In genomic region chr2:148020358-148021058, GRCh38 we compare ENCODE assay signal across 8 cellular contexts. TPM values are rescaled to one million over a fixed set of nuclear protein-coding genes. Genes with fewer than 3 reads are reported as not detected.
DNase-seq lines count a peak whose midpoint lies in the region; ATAC-seq and TF ChIP-seq lines count a peak whose summit lies in the region.

Gene ORC4, minus strand, starts transcription at chr2:148020737. Its CDS starts 44,779 bp downstream, at chr2:147975958.

- intact Hi-C loops in breast epithelium (cut with DNase I; ENCODE audit: low total_unique reads): no loop called here

- peak within 1 kb of the TSS; percentile 60 to 80 (median 78) for H3K4me3 ChIP-seq in breast epithelium
- peak within 1 kb of the TSS; percentile 93 for H3K4me3 ChIP-seq in iPS-20b (ENCODE audit: low read length)
- H3K4me3 ChIP-seq in skin epidermis: peak within 1 kb of the TSS; percentile 58 to 89 (median 79)

- peak; percentile 59 for ATAC-seq in GM18873 (IDR thresholded peaks at IDR 0.05; ENCODE audit: low FRiP score, unreplicated experiment)
- peak; percentile 80 for ATAC-seq in HG03139 (IDR thresholded peaks at IDR 0.05; ENCODE audit: unreplicated experiment)

- peak; percentile 97 for DNase-seq in AG08395 (ENCODE audit: low spot score)
- DNase-seq in NCI-H2196 treated with DMSO at 0.1 percent for 48 hours (lab: John Stamatoyannopoulos, UW; ENCODE audit: unreplicated experiment): peak; percentile 100
- peak; percentile 98 to 99 for DNase-seq in breast epithelium (ENCODE audit: low spot score in 2 of 2)

- H3K27ac ChIP-seq in VCaP: peak within 1 kb of the TSS; percentile 88
- H3K27ac ChIP-seq in breast epithelium: peak within 1 kb of the TSS; percentile 90 to 93
- peak within 1 kb of the TSS; percentile 78 for H3K27ac ChIP-seq in iPS-20b (ENCODE audit: low read length)
- H3K27ac ChIP-seq in skin epidermis: peak within 1 kb of the TSS; percentile 76 to 97 (median 95)

- no peaks in the 10 kb centered on the region for H3K27me3 ChIP-seq in breast epithelium
- H3K27me3 ChIP-seq in iPS-20b (ENCODE audit: insufficient read depth, low read length): no peaks in the 10 kb centered on the region

- H3K36me3 ChIP-seq in breast epithelium (no peaks in the 10 kb centered on the region), iPS-20b (ENCODE audit: insufficient read depth, low read depth, low read length) (0 out of 2 replicates have a peak, but pooled peaks cover 4% of the 10 kb centered on the region)

- H3K9ac ChIP-seq in iPS-20b (ENCODE audit: low read depth, low read length): peak within 1 kb of the TSS; percentile 93

- TF ChIP-seq CTCF in VCaP (conservative IDR thresholded peaks at IDR 0.05): peak; percentile 77
- peak in 2 of 3 donors; percentile 27 to 30 for TF ChIP-seq CTCF in breast epithelium (IDR thresholded peaks at IDR 0.05)

- H3K4me1 ChIP-seq in breast epithelium (peaks cover 0 to 8% of the 10 kb centered on the region in 2 donors), iPS-20b (ENCODE audit: insufficient read depth, low read length) (peaks cover 14% of the 10 kb centered on the region; the same call in 1 of the 2 replicates)

- no peak for TF ChIP-seq POLR2A in breast epithelium (IDR thresholded peaks at IDR 0.05)

- H3K9me3 ChIP-seq in breast epithelium (no peaks in the 10 kb centered on the region), iPS-20b (ENCODE audit: insufficient read depth, low read depth, low read length) (no peaks in the 10 kb centered on the region)

RNA-seq across cellular contexts. Expression of gene ORC4, which starts in this region (rescaled TPM):
- 10 to 100 TPM; 36.5 to 87.5 (median 42.9) TPM for total RNA-seq in breast epithelium

Comparison
In these comparisons a context has a peak if more than half of its experiments do, and no peak if none do; other contexts are left out.
1. Peak in every context shown above with its lines: DNase-seq, ATAC-seq, H3K4me3 ChIP-seq and H3K27ac ChIP-seq.